8 cellular contexts compared by ENCODE assay signal in genomic region chr22:49992921-49993648, GRCh38. TPM values are rescaled to one million over a fixed set of nuclear protein-coding genes. Genes with fewer than 3 reads are reported as not detected.
DNase-seq lines count a peak whose midpoint lies in the region; ATAC-seq, FAIRE-seq and TF ChIP-seq lines count a peak whose summit lies in the region.

No MANE protein-coding gene starts in this region.

- no peak overlapping the region for H3K27ac ChIP-seq in VCaP

- H3K4me3 ChIP-seq in bronchial epithelial cell (ENCODE audit: low read depth, low read length) = no peak overlapping the region

- no peaks in the 10 kb centered on the region for H3K36me3 ChIP-seq in bronchial epithelial cell (ENCODE audit: control insufficient read depth, insufficient read depth, low read length)

- ATAC-seq in HG02763 (IDR thresholded peaks at IDR 0.05; ENCODE audit: unreplicated experiment) = no peak

- no peaks in the 10 kb centered on the region for H3K27me3 ChIP-seq in bronchial epithelial cell (ENCODE audit: control insufficient read depth, insufficient read depth, low read length)

- TF ChIP-seq CTCF in VCaP (conservative IDR thresholded peaks at IDR 0.05) (peak; percentile 83), bronchial epithelial cell (IDR thresholded peaks at IDR 0.05; ENCODE audit: insufficient read depth, low read length, severe bottlenecking) (peak; percentile 91)

- DNase-seq in CD1c-positive myeloid dendritic cell (ENCODE audit: extremely low spot score) (peak; percentile 79), HUDEP-2 (lab: John Stamatoyannopoulos, UW; ENCODE audit: unreplicated experiment in 76 of 76) (peak in 52 of 76 experiments; percentile 5 to 64 (median 46)), bronchial epithelial cell (ENCODE audit: low read depth) (peak; percentile 27), left kidney (ENCODE audit: low read depth, low spot score) (peak; percentile 57), HTR-8/SVneo (ENCODE audit: insufficient read length, low spot score) (no peak)
- peak in 2 of 3 experiments; percentile 57 to 76 for DNase-seq in stimulated activated CD4-positive, alpha-beta T cell treated with anti-CD3 and anti-CD28 coated beads, TNF-alpha, amount 100 ng/mL, for 24 hours (ENCODE audit: low read depth in 3 of 3)

- FAIRE-seq in bronchial epithelial cell (lab: Jason Lieb, UNC) = no peak
- no peak for FAIRE-seq in HTR-8/SVneo (lab: Jason Lieb, UNC)

RNA-seq across cellular contexts. Expression of gene IL17REL, which starts 19.5 kb away (rescaled TPM):
- total RNA-seq in bronchial epithelial cell = not detected in 2 replicates

RNA-seq across cellular contexts. Expression of gene PIM3, which starts 32.5 kb away (rescaled TPM):
- total RNA-seq in bronchial epithelial cell = 67.1 and 130 TPM in 2 replicates
